21 cellular contexts compared by ENCODE assay signal in the genomic region with DNA sequence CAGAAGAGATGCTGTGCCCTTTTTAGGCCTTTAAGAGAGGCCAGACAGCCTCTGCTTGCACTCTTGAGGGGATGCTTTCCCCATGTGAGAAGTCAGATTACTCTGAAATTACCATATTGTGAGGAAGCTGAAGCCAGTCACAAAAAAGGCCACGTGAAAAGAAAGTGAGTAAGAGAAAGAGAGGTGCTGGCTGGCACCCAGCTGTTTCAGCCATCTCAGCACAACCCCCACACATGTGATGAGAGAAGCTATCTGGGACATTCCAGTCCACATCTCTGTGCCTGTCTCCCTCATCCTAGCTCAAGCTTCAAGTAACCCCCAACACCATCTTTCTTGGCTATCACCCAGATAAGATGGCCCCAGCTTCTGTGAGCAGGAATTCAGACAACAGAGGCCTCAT.
DNase-seq lines count a peak whose midpoint lies in the region; FAIRE-seq and TF ChIP-seq lines count a peak whose summit lies in the region.
"Had no signal": no experiment of that assay in that cellular context is flagged by ENCODE, and none has a peak within 500 bp of the region (broad histone marks: within the 10 kb centered on the region; RNA-seq: fewer than 3 reads in every experiment).

No MANE protein-coding gene starts in this region.

- H3K4me1 Mint-ChIP-seq in H9: peaks cover 9 to 21% of the 10 kb centered on the region in 2 experiments

- H4K20me1 ChIP-seq in H9 (ENCODE audit: control insufficient read depth, insufficient read depth, insufficient read length): no peaks in the 10 kb centered on the region

- H4K5ac ChIP-seq in H9 (ENCODE audit: insufficient read length, low read depth, low read length): no peak overlapping the region

- H3K4me1 ChIP-seq in H9 (ENCODE audit: insufficient read depth, low read length): no peaks in the 10 kb centered on the region
- H3K4me1 ChIP-seq: HAP-1 had no signal

- no peak overlapping the region for H3K27ac ChIP-seq in H9 (ENCODE audit: insufficient read length, low read depth, low read length)
- H3K27ac ChIP-seq: KMS-11 had no signal

- H2BK5ac ChIP-seq in H9 (ENCODE audit: insufficient read length, low read length): no peak overlapping the region

- H3K18ac ChIP-seq in H9 (ENCODE audit: insufficient read length, low read depth, low read length): no peak overlapping the region

- H3K27me3 ChIP-seq in H9 (ENCODE audit: insufficient read depth, low read length): no peaks in the 10 kb centered on the region
- peaks cover 5% of the 10 kb centered on the region for H3K27me3 ChIP-seq in bronchial epithelial cell (ENCODE audit: control insufficient read depth, insufficient read depth, low read length)

- H3K36me3 ChIP-seq in bronchial epithelial cell (ENCODE audit: control insufficient read depth, insufficient read depth, low read length): no peaks in the 10 kb centered on the region
- H3K36me3 ChIP-seq: HAP-1 had no signal

- no peak overlapping the region for H3K4me3 ChIP-seq in bronchial epithelial cell (ENCODE audit: low read depth, low read length)
- H3K4me3 ChIP-seq: HAP-1 had no signal

- peak overlapping the region; percentile 15 for H2AFZ ChIP-seq in H9 (ENCODE audit: low read length)

- no peaks in the 10 kb centered on the region; a peak in 1 of 5 replicates for H3K9me3 Mint-ChIP-seq in H9

- no peak overlapping the region for H3T11ph ChIP-seq in H9 (ENCODE audit: low read length)

- H3K79me2 ChIP-seq in H9 (ENCODE audit: insufficient read depth, low read length): no peaks in the 10 kb centered on the region

- H3K56ac ChIP-seq in H9 (ENCODE audit: insufficient read length, low read depth, low read length): no peak overlapping the region

- H3K4me2 ChIP-seq in H9 (ENCODE audit: insufficient read depth, insufficient read length, low read length): no peak overlapping the region
- H3K4me2 ChIP-seq: KMS-11 had no signal

- no peak overlapping the region for H2BK20ac ChIP-seq in H9 (ENCODE audit: low read depth, low read length, poor library complexity, severe bottlenecking)

- no peak overlapping the region for H4K8ac ChIP-seq in H9 (replicated peaks; ENCODE audit: insufficient read length, low read depth, low read length)

- TF ChIP-seq CTCF in H9 (conservative IDR thresholded peaks at IDR 0.05) (no peak), bronchial epithelial cell (IDR thresholded peaks at IDR 0.05; ENCODE audit: insufficient read depth, low read length, severe bottlenecking) (no peak)

- no peaks in the 10 kb centered on the region for H3K36me3 Mint-ChIP-seq in H9 (ENCODE audit: insufficient read depth in 1 of 3, low read depth in 3 of 3)
- H3K36me3 Mint-ChIP-seq: CD4-positive, alpha-beta memory T cell had no signal

- no CpG with 5 or more reads among the region's 1 CpG for WGBS in H9 (ENCODE audit: extremely low coverage, insufficient read length, low lambda C conversion rate)

- H2BK12ac ChIP-seq in H9 (ENCODE audit: insufficient read length, low read depth, low read length): no peak overlapping the region

- no peaks in the 10 kb centered on the region for H3K9me3 ChIP-seq in H9 (ENCODE audit: control insufficient read depth, low read depth, low read length)
- H3K9me3 ChIP-seq: HAP-1 had no signal

- H2AK5ac ChIP-seq in H9 (ENCODE audit: insufficient read length, low read length): no peak overlapping the region

- no peak overlapping the region for H3K9ac ChIP-seq in H9 (ENCODE audit: extremely low read depth, insufficient read length, low read length)
- H3K9ac ChIP-seq: KMS-11 had no signal

- H3K23ac ChIP-seq in H9 (ENCODE audit: insufficient read length, low read depth, low read length): no peak overlapping the region

- H3K27me3 Mint-ChIP-seq in H9 (ENCODE audit: low read depth): peaks cover 39% of the 10 kb centered on the region

- FAIRE-seq in bronchial epithelial cell (lab: Jason Lieb, UNC): no peak
- FAIRE-seq: D721Med, HepG2 had no signal

- H3K79me1 ChIP-seq in H9 (ENCODE audit: insufficient read depth, low read depth, low read length, poor library complexity, severe bottlenecking): no peaks in the 10 kb centered on the region

- no peak overlapping the region for H2BK120ac ChIP-seq in H9 (ENCODE audit: low read depth, low read length, poor library complexity, severe bottlenecking)

- DNase-seq in H9: no peak
- DNase-seq in bronchial epithelial cell (ENCODE audit: low read depth): peak; percentile 47
- peak; percentile 45 for DNase-seq in inferior parietal cortex (ENCODE audit: extremely low spot score)
- DNase-seq in superior temporal gyrus (ENCODE audit: extremely low spot score): peak; percentile 67
- DNase-seq in activated effector memory CD4-positive, alpha-beta T cell treated with Interleukin-2 at 50 U/mL for 16 hours: no peak
- DNase-seq in stimulated activated CD4-positive, alpha-beta T cell treated with anti-CD3 and anti-CD28 coated beads, Interleukin-1b, Interleukin-23, amount 100 ng/mL, for 48 hours: no peak
- no peak for DNase-seq in NCI-H187 (lab: John Stamatoyannopoulos, UW)
- DNase-seq: ACHN; CD4-positive, alpha-beta memory T cell; DND-41; GF-D8; NCI-H1105 treated with DMSO at 0.1 percent for 48 hours; NCI-H187 treated with DMSO at 0.1 percent for 48 hours; NCI-H2171; NCI-H774; Right ventricle myocardium superior had no signal

- H3K27ac Mint-ChIP-seq in H9: no peak overlapping the region
- H3K27ac Mint-ChIP-seq: B cell; CD4-positive, alpha-beta memory T cell had no signal

- H3K4me3 Mint-ChIP-seq in H9: no peak overlapping the region
- H3K4me3 Mint-ChIP-seq: B cell; CD4-positive, alpha-beta memory T cell had no signal

- no peak overlapping the region for H4K91ac ChIP-seq in H9 (ENCODE audit: insufficient read length, low read depth, low read length)

- no peak overlapping the region for H3K14ac ChIP-seq in H9 (ENCODE audit: insufficient read depth, low read length)

- H2BK15ac ChIP-seq in H9 (ENCODE audit: low read depth, low read length): no peak overlapping the region

- H3K23me2 ChIP-seq in H9 (ENCODE audit: insufficient read length, low read depth, low read length, poor library complexity, severe bottlenecking): no peaks in the 10 kb centered on the region

- H3K4ac ChIP-seq in H9 (ENCODE audit: low read depth, low read length): no peak overlapping the region

Comparison
In these comparisons a context has a peak if more than half of its experiments do, and no peak if none do; other contexts are left out.
1. DNase-seq: peak in bronchial epithelial cell (single experiment), inferior parietal cortex (single experiment) and superior temporal gyrus (single experiment); none in H9 (single experiment), activated effector memory CD4-positive, alpha-beta T cell treated with Interleukin-2 at 50 U/mL for 16 hours (single experiment), stimulated activated CD4-positive, alpha-beta T cell treated with anti-CD3 and anti-CD28 coated beads, Interleukin-1b, Interleukin-23, amount 100 ng/mL, for 48 hours (single experiment) and NCI-H187 (0 of 2).